Comparison of ENCODE assay signal across 1 cellular context in the genomic region with DNA sequence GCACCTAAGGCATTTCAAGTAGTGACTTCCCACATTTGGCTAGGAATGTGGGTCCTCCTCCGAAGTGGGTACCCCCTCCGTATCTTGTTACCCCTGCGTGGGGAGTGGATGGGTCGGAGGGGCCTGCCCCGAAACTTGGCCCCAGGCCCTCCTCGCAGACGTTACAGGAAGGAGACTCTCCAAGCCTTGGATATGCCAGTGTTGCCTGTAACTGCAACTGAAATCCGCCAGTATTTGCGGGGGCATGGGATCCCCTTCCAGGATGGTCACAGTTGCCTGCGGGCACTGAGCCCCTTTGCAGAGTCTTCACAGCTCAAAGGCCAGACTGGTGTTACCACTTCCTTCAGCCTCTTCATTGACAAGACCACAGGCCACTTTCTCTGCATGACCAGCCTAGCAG.
TF ChIP-seq lines count a peak whose summit lies in the region.

No MANE protein-coding gene starts in this region.

TF ChIP-seq in IMR-90, 13 proteins besides CTCF, POLR2A, EP300 and RAD21 (continued from another document):
- TF ChIP-seq USF2 (IDR thresholded peaks at IDR 0.05; ENCODE audit: low read depth, low read length) (no peak), MAZ (IDR thresholded peaks at IDR 0.05; ENCODE audit: borderline replicate concordance, low read depth, low read length) (no peak), RFX5 (IDR thresholded peaks at IDR 0.05; ENCODE audit: low read depth, low read length) (no peak), CHD1 (IDR thresholded peaks at IDR 0.05; ENCODE audit: low read depth, low read length) (no peak), FOS (IDR thresholded peaks at IDR 0.05; ENCODE audit: low read depth, low read length) (no peak)
TF ChIP-seq in IMR-90: peak in this region for 0.
